Comparison of ENCODE assay signal across 1 cellular context in genomic region chr9:135498381-135499126, GRCh38.
TF ChIP-seq lines count a peak whose summit lies in the region.

No MANE protein-coding gene starts in this region.

TF ChIP-seq in IMR-90, 13 proteins besides CTCF, POLR2A, EP300 and RAD21:
- TF ChIP-seq MAFK (IDR thresholded peaks at IDR 0.05; ENCODE audit: low read depth, low read length) (no peak), USF2 (IDR thresholded peaks at IDR 0.05; ENCODE audit: low read depth, low read length) (no peak), CHD1 (IDR thresholded peaks at IDR 0.05; ENCODE audit: low read depth, low read length) (no peak), RFX5 (IDR thresholded peaks at IDR 0.05; ENCODE audit: low read depth, low read length) (no peak), BHLHE40 (IDR thresholded peaks at IDR 0.05; ENCODE audit: low read depth, low read length) (no peak)
